In the genomic region with DNA sequence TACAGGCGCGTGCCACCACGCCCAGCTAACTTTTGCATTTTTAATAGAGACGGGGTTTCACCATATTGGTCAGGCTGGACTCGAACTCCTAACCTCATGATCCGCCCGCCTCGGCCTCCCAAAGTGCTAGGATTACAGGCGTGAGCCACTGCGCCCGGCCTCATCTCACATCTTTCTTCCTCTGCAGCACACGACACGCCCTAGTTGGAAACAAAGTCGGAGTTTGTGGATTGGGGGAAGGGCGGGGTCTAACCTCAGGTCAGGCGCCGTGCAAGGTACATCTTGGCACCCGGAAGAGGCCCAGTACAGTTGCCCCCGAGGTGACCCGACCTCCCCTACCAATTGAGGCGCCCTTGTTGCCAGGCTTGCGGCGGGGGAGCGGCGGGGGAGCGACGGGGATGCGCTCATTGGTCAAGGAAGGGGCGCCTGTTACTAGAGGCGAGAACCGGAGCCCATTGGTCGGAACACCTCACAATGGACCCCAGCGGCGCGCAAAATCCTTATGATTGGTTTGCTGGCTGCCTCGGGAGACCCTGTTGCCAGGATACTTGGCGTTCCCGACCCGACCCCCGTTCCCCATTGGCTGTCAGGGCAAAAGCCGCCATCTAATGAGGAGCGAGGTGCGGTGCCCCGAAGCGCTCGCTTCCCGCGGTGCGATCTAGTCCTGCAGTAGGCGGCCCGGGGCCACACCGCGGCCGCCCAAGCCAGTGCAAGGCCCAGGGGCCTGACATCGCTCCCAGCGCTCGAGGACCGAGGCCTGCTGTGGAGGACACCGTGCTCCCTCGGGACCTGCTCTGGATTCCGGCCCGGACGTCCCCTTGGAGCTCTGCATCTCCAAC, we compare ENCODE assay signal across 8 cellular contexts. TPM values are rescaled to one million over a fixed set of nuclear protein-coding genes. Genes with fewer than 3 reads are reported as not detected.
A peak's percentile ranks its signal among the peaks of the same experiment; 100 is the strongest.
DNase-seq lines count a peak whose midpoint lies in the region; ATAC-seq and TF ChIP-seq lines count a peak whose summit lies in the region.

A gene with protein sequence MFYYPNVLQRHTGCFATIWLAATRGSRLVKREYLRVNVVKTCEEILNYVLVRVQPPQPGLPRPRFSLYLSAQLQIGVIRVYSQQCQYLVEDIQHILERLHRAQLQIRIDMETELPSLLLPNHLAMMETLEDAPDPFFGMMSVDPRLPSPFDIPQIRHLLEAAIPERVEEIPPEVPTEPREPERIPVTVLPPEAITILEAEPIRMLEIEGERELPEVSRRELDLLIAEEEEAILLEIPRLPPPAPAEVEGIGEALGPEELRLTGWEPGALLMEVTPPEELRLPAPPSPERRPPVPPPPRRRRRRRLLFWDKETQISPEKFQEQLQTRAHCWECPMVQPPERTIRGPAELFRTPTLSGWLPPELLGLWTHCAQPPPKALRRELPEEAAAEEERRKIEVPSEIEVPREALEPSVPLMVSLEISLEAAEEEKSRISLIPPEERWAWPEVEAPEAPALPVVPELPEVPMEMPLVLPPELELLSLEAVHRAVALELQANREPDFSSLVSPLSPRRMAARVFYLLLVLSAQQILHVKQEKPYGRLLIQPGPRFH (plus strand): TSS at position 659 of the 839 bp plus-strand sequence. CDS start 473 bp downstream, outside the sequence.

- no peak within 1 kb of the TSS for H3K4me2 ChIP-seq in GM23248 (ENCODE audit: unreplicated experiment)

- H3K36me3 Mint-ChIP-seq in stimulated activated effector memory CD8-positive, alpha-beta T cell treated with anti-CD3 and anti-CD28 coated beads, Interleukin-12 subunit alpha, Interleukin-12 subunit beta, amount 100 ng/mL, for 72 hours: peaks cover 91% of the 10 kb centered on the region

- H3K4me1 ChIP-seq in muscle layer of duodenum (ENCODE audit: control insufficient read depth in 1 of 2, insufficient read depth in 2 of 2, low read length in 2 of 2) (peaks cover 0 to 7% of the 10 kb centered on the region in 2 donors), GM23248 (ENCODE audit: insufficient read depth) (no peaks in the 10 kb centered on the region)

- 35 to 41% methylated on average over 55 to 59 of the region's 63 CpGs for WGBS in GM23248 (ENCODE audit: low coverage in 1 of 2, low lambda C conversion rate in 2 of 2, missing lambda C conversion rate in 2 of 2), 2 experiments

- H3K4me1 Mint-ChIP-seq in stimulated activated effector memory CD8-positive, alpha-beta T cell treated with anti-CD3 and anti-CD28 coated beads, Interleukin-12 subunit alpha, Interleukin-12 subunit beta, amount 100 ng/mL, for 72 hours: peaks cover 52% of the 10 kb centered on the region

- peak; percentile 98 for DNase-seq in NCI-H2227 (lab: John Stamatoyannopoulos, UW; ENCODE audit: unreplicated experiment)
- peak; percentile 30 for DNase-seq in activated T-cell treated with anti-CD3 and anti-CD28 coated beads for 4 hours
- DNase-seq in erythroblast (lab: John Stamatoyannopoulos, UW): peak; percentile 62 to 82
- DNase-seq in stimulated activated effector memory CD8-positive, alpha-beta T cell treated with anti-CD3 and anti-CD28 coated beads, Interleukin-12 subunit alpha, Interleukin-12 subunit beta, amount 100 ng/mL, for 72 hours (ENCODE audit: low spot score in 2 of 2): peak; percentile 43 to 89
- DNase-seq in GM23248: no peak

- in situ Hi-C loops in GM23248 (cut with MboI): no loop called here

- H3K27ac Mint-ChIP-seq in stimulated activated effector memory CD8-positive, alpha-beta T cell treated with anti-CD3 and anti-CD28 coated beads, Interleukin-12 subunit alpha, Interleukin-12 subunit beta, amount 100 ng/mL, for 72 hours: peak within 1 kb of the TSS; percentile 86

- no peaks in the 10 kb centered on the region for H3K9me3 Mint-ChIP-seq in stimulated activated effector memory CD8-positive, alpha-beta T cell treated with anti-CD3 and anti-CD28 coated beads, Interleukin-12 subunit alpha, Interleukin-12 subunit beta, amount 100 ng/mL, for 72 hours

- no peaks in the 10 kb centered on the region for H3K79me2 ChIP-seq in GM23248 (ENCODE audit: insufficient read depth)

- no peaks in the 10 kb centered on the region for H3K9me2 ChIP-seq in GM23248 (ENCODE audit: insufficient read depth)

- TF ChIP-seq POLR2A in GM10847 (IDR thresholded peaks at IDR 0.05; ENCODE audit: extremely low read depth, insufficient read length): peak; percentile 57
- TF ChIP-seq POLR2A in erythroblast (IDR thresholded peaks at IDR 0.05; ENCODE audit: low read length): peak; percentile 27

- H3K9ac ChIP-seq in GM23248: no peak within 1 kb of the TSS

- no peaks in the 10 kb centered on the region; the same call in 1 of the 2 replicates for H3F3A ChIP-seq in GM23248 (ENCODE audit: insufficient read depth)

- H2AFZ ChIP-seq in GM23248: no peak within 1 kb of the TSS

- no peaks in the 10 kb centered on the region for H3K27me3 ChIP-seq in muscle layer of duodenum (ENCODE audit: low read depth, low read length)
- H3K27me3 ChIP-seq in GM23248 (replicated peaks; ENCODE audit: insufficient read depth): no peaks in the 10 kb centered on the region

- no peaks in the 10 kb centered on the region for H4K20me1 ChIP-seq in GM23248 (ENCODE audit: insufficient read depth)

- ATAC-seq in HG02610 (IDR thresholded peaks at IDR 0.05; ENCODE audit: unreplicated experiment): peak; percentile 60
- ATAC-seq in stimulated activated effector memory CD8-positive, alpha-beta T cell treated with anti-CD3 and anti-CD28 coated beads, Interleukin-12 subunit alpha, Interleukin-12 subunit beta, amount 100 ng/mL, for 72 hours: peak; percentile 87

- H3K4me3 ChIP-seq in muscle layer of duodenum (ENCODE audit: low read depth in 1 of 2, low read length in 2 of 2): peak within 1 kb of the TSS; percentile 23 to 60
- no peak within 1 kb of the TSS for H3K4me3 ChIP-seq in GM23248

- peaks cover 13 to 14% of the 10 kb centered on the region in 2 donors for H3K36me3 ChIP-seq in muscle layer of duodenum (ENCODE audit: control insufficient read depth in 1 of 2, insufficient read depth in 2 of 2, low read length in 2 of 2)
- H3K36me3 ChIP-seq in GM23248 (ENCODE audit: low read depth): peaks cover 11% of the 10 kb centered on the region

- H3K9me3 ChIP-seq in muscle layer of duodenum (ENCODE audit: control insufficient read depth in 1 of 2, low read length in 2 of 2) (no peaks in the 10 kb centered on the region), GM23248 (ENCODE audit: low read depth) (no peaks in the 10 kb centered on the region)

- H3K4me3 Mint-ChIP-seq in stimulated activated effector memory CD8-positive, alpha-beta T cell treated with anti-CD3 and anti-CD28 coated beads, Interleukin-12 subunit alpha, Interleukin-12 subunit beta, amount 100 ng/mL, for 72 hours: peak within 1 kb of the TSS; percentile 84

- H3K27ac ChIP-seq in muscle layer of duodenum (ENCODE audit: low read length) (no peak within 1 kb of the TSS), GM23248 (no peak within 1 kb of the TSS)

RNA-seq across cellular contexts. Expression of the gene that starts here (rescaled TPM):
- total RNA-seq in GM23248 (2014; rRNA removed; shearing (Covaris generic)): 1.4 and 3.5 TPM in 2 replicates
- polyA plus RNA-seq in GM23248 (2016; fragmentation: Nextera tagmentation; extraction: Ambion mirVana): 1.2 and 2.4 TPM in 2 replicates
